36 cellular contexts compared by ENCODE assay signal in the genomic region with DNA sequence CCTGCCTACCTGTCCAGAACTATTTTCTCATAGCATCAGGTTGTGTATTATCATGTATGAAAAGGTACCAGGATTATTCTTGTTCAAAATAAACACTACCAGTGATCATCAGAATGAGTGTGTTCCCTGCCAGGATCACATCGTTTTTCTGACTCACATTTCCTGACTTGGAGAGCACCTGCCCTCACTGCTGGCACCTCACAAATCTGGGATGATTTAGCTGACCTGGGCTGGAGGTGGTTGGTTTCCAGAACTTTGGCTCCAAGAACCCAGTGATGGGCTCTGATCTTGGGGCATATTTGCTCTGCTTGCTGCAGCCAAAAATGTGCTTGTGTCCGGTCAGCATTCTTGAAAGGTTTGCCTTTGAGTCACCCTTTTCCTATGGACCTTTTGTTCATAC.
"Had no signal": no experiment of that assay in that cellular context is flagged by ENCODE, and none has a peak within 500 bp of the region (broad histone marks: within the 10 kb centered on the region; RNA-seq: fewer than 3 reads in every experiment).

No MANE protein-coding gene starts in this region.

- ATAC-seq: activated CD4-positive, CD25-positive, alpha-beta regulatory T cell treated with anti-CD3 and anti-CD28 coated beads, Interleukin-2, amount 50 U/mL, for 24 hours; gastroesophageal sphincter; left cardiac atrium; left ventricle myocardium superior; sciatic nerve; stimulated activated naive B cell treated with anti-CD40 and anti-IgM and Interleukin-4, amounts not matched to agents 10 μg/mL and 1 μg/mL and 100 μg/mL, for 72 hours; T-helper 17 cell had no signal

- H3K4me1 Mint-ChIP-seq: activated naive CD8-positive, alpha-beta T cell treated with anti-CD3 and anti-CD28 coated beads for 36 hours; stimulated activated naive B cell treated with anti-CD40 and anti-IgM and Interleukin-4, amounts not matched to agents 10 μg/mL and 1 μg/mL and 100 μg/mL, for 72 hours; T-helper 17 cell had no signal

- H3K9me3 Mint-ChIP-seq: activated naive CD4-positive, alpha-beta T cell treated with anti-CD3 and anti-CD28 coated beads for 36 hours; activated naive CD8-positive, alpha-beta T cell treated with anti-CD3 and anti-CD28 coated beads for 36 hours; activated T-helper 1 cell treated with anti-CD3 and anti-CD28 coated beads, Interleukin-12 subunit alpha, Interleukin-12 subunit beta, Interleukin-2, Interleukin-4 antibody, amounts not matched to agents 30 ng/mL and 10 ng/mL and 1 ng/mL, durations not matched to agents 14 hours and 24 hours and 36 hours; endodermal cell; nephron; stimulated activated naive B cell treated with anti-CD40 and anti-IgM and Interleukin-4, amounts not matched to agents 10 μg/mL and 1 μg/mL and 100 μg/mL, for 72 hours had no signal

- H3K4me3 ChIP-seq: adrenal gland, esophagus squamous epithelium, gastroesophageal sphincter, hepatocyte, ovary, stomach, thyroid gland, upper lobe of left lung, vagina had no signal

- H3K27ac ChIP-seq: adrenal gland, epithelial cell of prostate, esophagus squamous epithelium, gastroesophageal sphincter, hepatocyte, ovary, stomach, thyroid gland, upper lobe of left lung, vagina, WERI-Rb-1 had no signal

- H3K4me1 ChIP-seq: adrenal gland, esophagus squamous epithelium, gastroesophageal sphincter, stomach, thyroid gland, upper lobe of left lung, vagina had no signal

- H3K79me2 ChIP-seq: hepatocyte had no signal

- H3K27me3 Mint-ChIP-seq: activated naive CD8-positive, alpha-beta T cell treated with anti-CD3 and anti-CD28 coated beads for 36 hours; brain; progenitor cell of endocrine pancreas; stimulated activated naive B cell treated with anti-CD40 and anti-IgM and Interleukin-4, amounts not matched to agents 10 μg/mL and 1 μg/mL and 100 μg/mL, for 72 hours had no signal

- DNase-seq: activated CD4-positive, alpha-beta T cell treated with anti-CD3 and anti-CD28 coated beads for 48 hours; activated CD4-positive, alpha-beta T cell treated with anti-CD3 and anti-CD28 coated beads, Interleukin-2, amount 50 U/mL, for 48 hours; activated CD8-positive, alpha-beta memory T cell treated with anti-CD3 and anti-CD28 coated beads for 24 hours; activated effector memory CD4-positive, alpha-beta T cell treated with anti-CD3 and anti-CD28 coated beads, Interleukin-2, amount 50 U/mL, for 16 hours; activated naive CD4-positive, alpha-beta T cell treated with anti-CD3 and anti-CD28 coated beads for 36 hours; activated naive CD8-positive, alpha-beta T cell treated with anti-CD3 and anti-CD28 coated beads for 36 hours; adrenal gland; aorta; caudate nucleus; endodermal cell; esophagus squamous epithelium; islet precursor cell; left cardiac atrium; left ventricle myocardium superior; ovary; small intestine; stimulated activated CD4-positive, alpha-beta T cell treated with anti-CD3 and anti-CD28 coated beads, Interleukin-1b, Interleukin-23, amount 100 ng/mL, for 48 hours; stimulated activated CD4-positive, alpha-beta T cell treated with anti-CD3 and anti-CD28 coated beads, Interleukin-4, amount 100 ng/mL, for 4 hours; stimulated activated CD8-positive, alpha-beta memory T cell treated with anti-CD3 and anti-CD28 coated beads, Interleukin-4, amount 100 ng/mL, for 48 hours; stimulated activated naive B cell treated with anti-CD40 and anti-IgM and Interleukin-4, amounts not matched to agents 10 μg/mL and 1 μg/mL and 100 μg/mL, for 72 hours; stomach; T-helper 17 cell; T1000; thyroid gland; upper lobe of left lung; WERI-Rb-1 had no signal

- H3K27me3 ChIP-seq: adrenal gland, esophagus squamous epithelium, gastroesophageal sphincter, hepatocyte, ovary, stomach, thyroid gland, upper lobe of left lung, vagina had no signal

- H3K4me3 Mint-ChIP-seq: activated naive CD4-positive, alpha-beta T cell treated with anti-CD3 and anti-CD28 coated beads for 36 hours; activated naive CD8-positive, alpha-beta T cell treated with anti-CD3 and anti-CD28 coated beads for 36 hours; activated T-helper 1 cell treated with anti-CD3 and anti-CD28 coated beads, Interleukin-12 subunit alpha, Interleukin-12 subunit beta, Interleukin-2, Interleukin-4 antibody, amounts not matched to agents 30 ng/mL and 10 ng/mL and 1 ng/mL, durations not matched to agents 14 hours and 24 hours and 36 hours; brain; endodermal cell; nephron; stimulated activated naive B cell treated with anti-CD40 and anti-IgM and Interleukin-4, amounts not matched to agents 10 μg/mL and 1 μg/mL and 100 μg/mL, for 72 hours; T-helper 17 cell had no signal

- H3K4me2 ChIP-seq: hepatocyte had no signal

- H2AFZ ChIP-seq: hepatocyte had no signal

- H3K36me3 ChIP-seq: adrenal gland, esophagus squamous epithelium, gastroesophageal sphincter, ovary, stomach, thyroid gland, upper lobe of left lung, vagina, WERI-Rb-1 had no signal

- H3K36me3 Mint-ChIP-seq: activated naive CD8-positive, alpha-beta T cell treated with anti-CD3 and anti-CD28 coated beads for 36 hours; brain; stimulated activated naive B cell treated with anti-CD40 and anti-IgM and Interleukin-4, amounts not matched to agents 10 μg/mL and 1 μg/mL and 100 μg/mL, for 72 hours had no signal

- H3K9me3 ChIP-seq: adrenal gland, esophagus squamous epithelium, gastroesophageal sphincter, ovary, stomach, thyroid gland, upper lobe of left lung, vagina had no signal

- FAIRE-seq: small intestine had no signal
